In genomic region chr19:10725415-10725814, GRCh38 we compare ENCODE assay signal across 22 cellular contexts. TPM values are rescaled to one million over a fixed set of nuclear protein-coding genes. Genes with fewer than 3 reads are reported as not detected.
A peak's percentile ranks its signal among the peaks of the same experiment; 100 is the strongest.
DNase-seq lines count a peak whose midpoint lies in the region; ATAC-seq and TF ChIP-seq lines count a peak whose summit lies in the region.
"Had no signal": no experiment of that assay in that cellular context is flagged by ENCODE, and none has a peak within 500 bp of the region (broad histone marks: within the 10 kb centered on the region; RNA-seq: fewer than 3 reads in every experiment).

No MANE protein-coding gene starts in this region.

- H3K9me3 ChIP-seq in right cardiac atrium (ENCODE audit: control insufficient read depth, low read length) = no peaks in the 10 kb centered on the region
- no peaks in the 10 kb centered on the region for H3K9me3 ChIP-seq in T-helper 17 cell (ENCODE audit: control insufficient read depth, low read length, poor library complexity, severe bottlenecking)
- H3K9me3 ChIP-seq in neutrophil = no peaks in the 10 kb centered on the region
- H3K9me3 ChIP-seq in vagina = no peaks in the 10 kb centered on the region
- H3K9me3 ChIP-seq: SJCRH30 had no signal

- no peak for DNase-seq in right cardiac atrium
- DNase-seq in left ventricle myocardium superior = no peak
- no peak for DNase-seq in T-helper 17 cell
- no peak for DNase-seq in vagina (ENCODE audit: extremely low spot score in 2 of 2)
- no peak for DNase-seq in UCSD-AML1 (lab: John Stamatoyannopoulos, UW; ENCODE audit: unreplicated experiment)
- DNase-seq in stimulated activated CD4-positive, alpha-beta T cell treated with anti-CD3 and anti-CD28 coated beads, Interleukin-4, amount 100 ng/mL, for 24 hours = no peak
- DNase-seq: ACHN; AML-193; Calu3; CD4-positive, alpha-beta T cell; H9; Kasumi-1; MM.1S; NCI-H1092 treated with DMSO at 0.1 percent for 48 hours; NCI-H187 treated with DMSO at 0.1 percent for 48 hours; NCI-H2171; NCI-H446; NCI-H69; OCI-M1; RPMI8226; SJCRH30 had no signal

- 83% methylated on average over 4 of the region's 4 CpGs for WGBS in right cardiac atrium

- H3K4me3 ChIP-seq in right cardiac atrium (ENCODE audit: low read length) (no peak overlapping the region), neutrophil (ENCODE audit: low read depth in 1 of 2, low read length in 1 of 2) (no peak overlapping the region), vagina (no peak overlapping the region)
- H3K4me3 ChIP-seq: SJCRH30 had no signal

- H3K4me3 Mint-ChIP-seq in T-helper 17 cell = no peak overlapping the region
- H3K4me3 Mint-ChIP-seq: CD4-positive, alpha-beta T cell; H9 had no signal

- peaks cover 45% of the 10 kb centered on the region for H3K4me1 Mint-ChIP-seq in T-helper 17 cell

- TF ChIP-seq CTCF in neutrophil (IDR thresholded peaks at IDR 0.05) = no peak
- no peak for TF ChIP-seq CTCF in vagina (IDR thresholded peaks at IDR 0.05)

- H3K36me3 Mint-ChIP-seq in T-helper 17 cell (ENCODE audit: low read depth) = no peaks in the 10 kb centered on the region

- ATAC-seq in right cardiac atrium (no peak), left ventricle myocardium superior (no peak), T-helper 17 cell (no peak)

- intact Hi-C loops in right cardiac atrium (cut with DNase I) (no loop called here), left ventricle myocardium superior (cut with micrococcal nuclease) (no loop called here), vagina (cut with DNase I) (no loop called here)

- no peaks in the 10 kb centered on the region for H3K27me3 Mint-ChIP-seq in T-helper 17 cell
- H3K27me3 Mint-ChIP-seq: CD4-positive, alpha-beta T cell had no signal

- peaks cover 4% of the 10 kb centered on the region for H3K36me3 ChIP-seq in neutrophil
- no peaks in the 10 kb centered on the region for H3K36me3 ChIP-seq in vagina
- H3K36me3 ChIP-seq: SJCRH30 had no signal

- peak overlapping the region; percentile 25 for H3K27ac ChIP-seq in right cardiac atrium (ENCODE audit: low read length)
- peak overlapping the region; percentile 33 for H3K27ac ChIP-seq in neutrophil
- H3K27ac ChIP-seq in vagina = peak overlapping the region; percentile 65
- H3K27ac ChIP-seq: SJCRH30 had no signal

- H3K27ac Mint-ChIP-seq in T-helper 17 cell = peak overlapping the region; percentile 72

- H3K27me3 ChIP-seq in right cardiac atrium (ENCODE audit: control insufficient read depth, insufficient read depth) = no peaks in the 10 kb centered on the region
- H3K27me3 ChIP-seq in neutrophil = no peaks in the 10 kb centered on the region
- H3K27me3 ChIP-seq in vagina = no peaks in the 10 kb centered on the region
- H3K27me3 ChIP-seq: SJCRH30 had no signal

- H3K4me1 ChIP-seq in right cardiac atrium (ENCODE audit: control insufficient read depth, insufficient read depth, low read length) = peaks cover 18% of the 10 kb centered on the region
- H3K4me1 ChIP-seq in neutrophil (ENCODE audit: control insufficient read depth in 1 of 2, insufficient read depth in 1 of 2, low read depth in 1 of 2, low read length in 1 of 2) = peaks cover 45 to 73% of the 10 kb centered on the region in 2 experiments
- H3K4me1 ChIP-seq in vagina = peaks cover 58% of the 10 kb centered on the region
- H3K4me1 ChIP-seq: SJCRH30 had no signal

- TF ChIP-seq POLR2A in vagina (IDR thresholded peaks at IDR 0.05) = no peak

RNA-seq across cellular contexts. Expression of gene DNM2, which starts 7.5 kb away (rescaled TPM):
- total RNA-seq in right cardiac atrium (100 to 1,000 TPM; 176 to 202 (median 189) TPM), left ventricle myocardium superior (201 TPM), T-helper 17 cell (100 to 1,000 TPM; 267 to 273 TPM), vagina (128 TPM)
- 129 TPM for polyA plus RNA-seq in right cardiac atrium

RNA-seq across cellular contexts. Expression of gene QTRT1, which starts 24.2 kb away (rescaled TPM):
- 10 to 100 TPM; 23.7 to 30.7 (median 26.1) TPM for total RNA-seq in right cardiac atrium
- polyA plus RNA-seq in right cardiac atrium = 33.1 TPM
- 29.1 TPM for total RNA-seq in left ventricle myocardium superior
- 10 to 100 TPM; 49.4 to 56.9 TPM for total RNA-seq in T-helper 17 cell
- total RNA-seq in vagina = 36.3 TPM
